Comparison of ENCODE assay signal across 30 cellular contexts in genomic region chr14:54453252-54453651, GRCh38.
"Had no signal": no experiment of that assay in that cellular context is flagged by ENCODE, and none has a peak within 500 bp of the region (broad histone marks: within the 10 kb centered on the region; RNA-seq: fewer than 3 reads in every experiment).

No MANE protein-coding gene starts in this region.

- H3K27me3 Mint-ChIP-seq: dendritic cell treated with granulocyte-macrophage colony-stimulating factor and Interleukin-4, amounts not matched to agents 40 ng/mL and 50 ng/mL, for 4 days; memory B cell had no signal

- H3K4me1 ChIP-seq: gastrocnemius medialis, lower lobe of right lung, neural progenitor cell, prostate gland, right atrium auricular region had no signal

- H3K27me3 ChIP-seq: gastrocnemius medialis, neural progenitor cell, right atrium auricular region, thyroid gland, vagina had no signal

- H3K4me3 ChIP-seq: gastrocnemius medialis, lower lobe of right lung, mucosa of descending colon, neural progenitor cell, prostate gland, right atrium auricular region, smooth muscle cell, stomach, thyroid gland, vagina had no signal

- H3K9ac ChIP-seq: neural progenitor cell had no signal

- H3K9me3 Mint-ChIP-seq: dendritic cell treated with granulocyte-macrophage colony-stimulating factor and Interleukin-4, amounts not matched to agents 40 ng/mL and 50 ng/mL, for 4 days; memory B cell; natural killer cell treated with Interleukin-12 subunit alpha and Interleukin-12 subunit beta and Interleukin-15 and Interleukin-18, amount 100 ng/mL, for 72 hours had no signal

- H3K36me3 ChIP-seq: gastrocnemius medialis, lower lobe of right lung, neural progenitor cell, prostate gland, right atrium auricular region, stomach, thyroid gland, vagina had no signal

- H3K4me1 Mint-ChIP-seq: endodermal cell, neural progenitor cell had no signal

- H2AFZ ChIP-seq: neural progenitor cell had no signal

- ATAC-seq: gastrocnemius medialis; left ventricle myocardium superior; lower lobe of right lung; mucosa of descending colon; natural killer cell treated with Interleukin-12 subunit alpha and Interleukin-12 subunit beta and Interleukin-15 and Interleukin-18, amount 100 ng/mL, for 72 hours; sciatic nerve had no signal

- H3K36me3 Mint-ChIP-seq: memory B cell; mesothelial cell of epicardium; natural killer cell treated with Interleukin-12 subunit alpha and Interleukin-12 subunit beta and Interleukin-15 and Interleukin-18, amount 100 ng/mL, for 72 hours; neural progenitor cell had no signal

- H3K27ac Mint-ChIP-seq: dendritic cell treated with granulocyte-macrophage colony-stimulating factor and Interleukin-4, amounts not matched to agents 40 ng/mL and 50 ng/mL, for 4 days; endodermal cell; memory B cell; mesothelial cell of epicardium; naive B cell; natural killer cell treated with Interleukin-12 subunit alpha and Interleukin-12 subunit beta and Interleukin-15 and Interleukin-18, amount 100 ng/mL, for 72 hours; neural progenitor cell had no signal

- H3K27ac ChIP-seq: gastrocnemius medialis, lower lobe of right lung, neural progenitor cell, prostate gland, right atrium auricular region, stomach, thyroid gland, vagina had no signal

- H3K4me3 Mint-ChIP-seq: dendritic cell treated with granulocyte-macrophage colony-stimulating factor and Interleukin-4, amounts not matched to agents 40 ng/mL and 50 ng/mL, for 4 days; endodermal cell; memory B cell; mesothelial cell of epicardium; naive B cell; natural killer cell treated with Interleukin-12 subunit alpha and Interleukin-12 subunit beta and Interleukin-15 and Interleukin-18, amount 100 ng/mL, for 72 hours; neural progenitor cell had no signal

- DNase-seq: effector CD8-positive, alpha-beta T cell; endodermal cell; erythroblast; gastrocnemius medialis; head of caudate nucleus; left ventricle myocardium superior; lower lobe of right lung; mucosa of descending colon; naive B cell; nucleus accumbens; stimulated activated CD4-positive, alpha-beta T cell treated with anti-CD3 and anti-CD28 coated beads, Interleukin-12 subunit alpha, Interleukin-12 subunit beta, amount 100 ng/mL, for 4 hours; stimulated activated CD4-positive, alpha-beta T cell treated with anti-CD3 and anti-CD28 coated beads, Interleukin-1b, Interleukin-23, amount 100 ng/mL, for 48 hours; stimulated activated CD4-positive, alpha-beta T cell treated with anti-CD3 and anti-CD28 coated beads, Interleukin-4, amount 100 ng/mL, for 1 hour; stimulated activated CD8-positive, alpha-beta memory T cell treated with anti-CD3 and anti-CD28 coated beads, Interleukin-4, amount 100 ng/mL, for 48 hours; stimulated activated naive CD4-positive, alpha-beta T cell; stomach; thyroid gland; trophoblast cell had no signal

- H3K9me3 ChIP-seq: gastrocnemius medialis, lower lobe of right lung, mucosa of descending colon, prostate gland, right atrium auricular region, stomach, thyroid gland, vagina had no signal

- H3K4me2 ChIP-seq: neural progenitor cell, smooth muscle cell had no signal

- FAIRE-seq: colon, islet of Langerhans had no signal
